In the genomic region with DNA sequence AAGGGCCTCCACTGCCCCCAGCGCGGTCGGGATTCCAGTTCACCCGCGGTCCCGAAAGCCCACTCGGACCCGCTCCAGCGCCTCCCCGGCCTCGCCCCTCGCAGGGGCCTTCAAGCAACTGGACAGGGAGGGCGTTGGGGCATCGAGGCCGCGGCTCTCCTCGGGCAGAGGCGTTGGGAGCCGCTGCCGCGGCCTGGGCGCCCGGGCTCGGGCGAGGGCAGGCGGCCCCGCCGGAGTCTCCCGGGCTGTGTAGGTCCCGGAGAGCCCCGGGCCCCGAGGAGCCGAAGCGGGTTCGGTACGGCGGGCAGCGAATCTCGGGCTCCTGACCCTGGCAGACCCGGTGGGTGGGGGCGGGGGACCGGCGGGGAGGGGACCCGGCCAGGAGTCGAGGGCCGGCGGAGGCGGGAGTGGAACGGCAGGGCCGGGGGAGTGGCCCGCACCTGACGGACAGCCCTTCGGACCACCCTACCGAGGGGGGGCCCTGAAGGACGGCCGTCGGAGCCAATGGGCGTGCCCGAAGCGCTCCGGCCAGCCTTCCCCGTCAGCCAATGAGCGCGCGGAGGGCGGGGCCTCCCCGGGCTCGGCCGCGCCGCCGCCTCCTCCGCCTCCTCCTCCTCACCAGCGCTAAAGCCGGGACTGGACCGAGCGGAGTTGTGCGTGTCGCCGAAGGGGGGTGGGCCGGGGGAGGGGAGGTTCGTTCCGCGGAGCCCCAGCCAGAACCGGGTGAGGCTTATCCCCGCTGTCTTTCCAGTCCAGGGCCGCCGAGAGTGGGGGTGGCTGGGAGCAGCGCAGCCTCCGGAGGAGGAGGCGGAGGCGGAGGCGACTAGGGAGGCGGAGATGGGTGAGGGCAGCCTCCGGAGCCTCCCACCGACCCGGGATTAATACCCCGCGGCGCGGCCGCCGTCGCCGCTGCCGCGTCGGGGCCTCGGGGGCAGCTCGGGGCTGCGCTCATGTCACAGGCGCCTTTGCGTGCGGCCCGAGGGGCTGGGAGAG, we compare ENCODE assay signal across 8 cellular contexts. TPM values are rescaled to one million over a fixed set of nuclear protein-coding genes. Genes with fewer than 3 reads are reported as not detected.
DNase-seq lines count a peak whose midpoint lies in the region; ATAC-seq, FAIRE-seq and TF ChIP-seq lines count a peak whose summit lies in the region.

A gene (plus strand): TSS at position 609 of the 993 bp plus-strand sequence. CDS start 34,346 bp downstream, outside the sequence.

- intact Hi-C loops in esophagus muscularis mucosa (cut with DNase I): loop anchor here (5.0 kb wide), 2 partner anchors 176 to 326 kb away; a partner anchor contains a TSS

- peak within 1 kb of the TSS; percentile 95 to 98 for H3K4me3 Mint-ChIP-seq in activated T-cell treated with anti-CD3 and anti-CD28 coated beads, Interleukin-2, amount 50 U/mL, for 72 hours

- no peaks in the 10 kb centered on the region for H3K27me3 ChIP-seq in GM23248 (replicated peaks; ENCODE audit: insufficient read depth)
- H3K27me3 ChIP-seq in Karpas-422 (ENCODE audit: low read length): no peaks in the 10 kb centered on the region
- H3K27me3 ChIP-seq in esophagus muscularis mucosa: no peaks in the 10 kb centered on the region
- no peaks in the 10 kb centered on the region for H3K27me3 ChIP-seq in muscle layer of duodenum (ENCODE audit: low read depth, low read length)

- H3K27ac Mint-ChIP-seq in activated T-cell treated with anti-CD3 and anti-CD28 coated beads, Interleukin-2, amount 50 U/mL, for 72 hours: peak within 1 kb of the TSS; percentile 87

- no peak for FAIRE-seq in RCC 7860 (lab: Jason Lieb, UNC)

- 1 to 2% methylated on average over 70 to 88 of the region's 115 CpGs for WGBS in GM23248 (ENCODE audit: low coverage in 1 of 2, low lambda C conversion rate in 2 of 2, missing lambda C conversion rate in 2 of 2), 2 experiments
- WGBS in esophagus muscularis mucosa: under 1% methylated on average over 21 of the region's 115 CpGs

- no peak for TF ChIP-seq CTCF in esophagus muscularis mucosa (IDR thresholded peaks at IDR 0.05)

- peak; percentile 68 for DNase-seq in DMS79 treated with DMSO at 0.1 percent for 48 hours (lab: John Stamatoyannopoulos, UW)
- DNase-seq in GM23248: peak; percentile 97
- peak; percentile 98 for DNase-seq in Karpas-422
- DNase-seq in RCC 7860 (ENCODE audit: low spot score): peak; percentile 83
- DNase-seq in activated T-cell treated with anti-CD3 and anti-CD28 coated beads, Interleukin-2, amount 50 U/mL, for 72 hours: peak; percentile 99 to 100
- peak; percentile 99 for DNase-seq in esophagus muscularis mucosa (ENCODE audit: extremely low spot score)
- DNase-seq in stimulated activated CD8-positive, alpha-beta memory T cell treated with anti-CD3 and anti-CD28 coated beads, Interleukin-7, amount 100 ng/mL, for 24 hours (ENCODE audit: low read depth): peak; percentile 97

- H3K9me2 ChIP-seq in GM23248 (ENCODE audit: insufficient read depth) (no peaks in the 10 kb centered on the region), Karpas-422 (replicated peaks; ENCODE audit: insufficient read depth, low read length) (no peaks in the 10 kb centered on the region)

- H3K9me3 ChIP-seq in GM23248 (ENCODE audit: low read depth) (no peaks in the 10 kb centered on the region), Karpas-422 (ENCODE audit: low read length) (no peaks in the 10 kb centered on the region), esophagus muscularis mucosa (no peaks in the 10 kb centered on the region), muscle layer of duodenum (ENCODE audit: control insufficient read depth in 1 of 2, low read length in 2 of 2) (no peaks in the 10 kb centered on the region)

- peaks cover 23% of the 10 kb centered on the region for H3K4me1 Mint-ChIP-seq in activated T-cell treated with anti-CD3 and anti-CD28 coated beads, Interleukin-2, amount 50 U/mL, for 72 hours (ENCODE audit: low read depth)

- TF ChIP-seq EP300 in esophagus muscularis mucosa (IDR thresholded peaks at IDR 0.05): no peak

- peaks cover 20% of the 10 kb centered on the region for H3K4me1 ChIP-seq in GM23248 (ENCODE audit: insufficient read depth)
- H3K4me1 ChIP-seq in Karpas-422 (ENCODE audit: low read length): peaks cover 45% of the 10 kb centered on the region
- peaks cover 35 to 49% (median 47%) of the 10 kb centered on the region in 4 donors for H3K4me1 ChIP-seq in esophagus muscularis mucosa
- H3K4me1 ChIP-seq in muscle layer of duodenum (ENCODE audit: control insufficient read depth in 1 of 2, insufficient read depth in 2 of 2, low read length in 2 of 2): peaks cover 18 to 34% of the 10 kb centered on the region in 2 donors

- no peaks in the 10 kb centered on the region for H3K27me3 Mint-ChIP-seq in activated T-cell treated with anti-CD3 and anti-CD28 coated beads, Interleukin-2, amount 50 U/mL, for 72 hours (ENCODE audit: low read depth)

- H3K4me2 ChIP-seq in GM23248 (ENCODE audit: unreplicated experiment) (peak within 1 kb of the TSS; percentile 93), Karpas-422 (ENCODE audit: low read depth, low read length, poor library complexity, severe bottlenecking) (peak within 1 kb of the TSS; percentile 98)

- peaks cover 12% of the 10 kb centered on the region; the same call in 1 of the 2 replicates for H3F3A ChIP-seq in GM23248 (ENCODE audit: insufficient read depth)

- H3K27ac ChIP-seq in GM23248: peak within 1 kb of the TSS; percentile 83
- peak within 1 kb of the TSS; percentile 90 for H3K27ac ChIP-seq in Karpas-422 (ENCODE audit: low read length)
- peak within 1 kb of the TSS; percentile 97 to 99 (median 98) for H3K27ac ChIP-seq in esophagus muscularis mucosa (replicated peaks in 1 of 4)
- H3K27ac ChIP-seq in muscle layer of duodenum (ENCODE audit: low read length): peak within 1 kb of the TSS; percentile 83

- peak; percentile 81 to 84 for ATAC-seq in activated T-cell treated with anti-CD3 and anti-CD28 coated beads, Interleukin-2, amount 50 U/mL, for 72 hours (replicated peaks in 1 of 2)

- H3K9ac ChIP-seq in GM23248 (peak within 1 kb of the TSS; percentile 87), Karpas-422 (ENCODE audit: low read length) (peak within 1 kb of the TSS; percentile 88)

- H3K9me3 Mint-ChIP-seq in activated T-cell treated with anti-CD3 and anti-CD28 coated beads, Interleukin-2, amount 50 U/mL, for 72 hours: no peaks in the 10 kb centered on the region

- TF ChIP-seq POLR2A in esophagus muscularis mucosa (IDR thresholded peaks at IDR 0.05; ENCODE audit: low read depth): peak; percentile 70

- H4K20me1 ChIP-seq in GM23248 (ENCODE audit: insufficient read depth): peaks cover 16% of the 10 kb centered on the region; the same call in 1 of the 2 replicates
- peaks cover 32% of the 10 kb centered on the region for H4K20me1 ChIP-seq in Karpas-422 (ENCODE audit: insufficient read depth, low read depth, low read length)

- H3K4me3 ChIP-seq in GM23248: peak within 1 kb of the TSS; percentile 78
- peak within 1 kb of the TSS; percentile 89 for H3K4me3 ChIP-seq in Karpas-422 (ENCODE audit: low read length)
- peak within 1 kb of the TSS; percentile 70 to 84 (median 73) for H3K4me3 ChIP-seq in esophagus muscularis mucosa
- peak within 1 kb of the TSS; percentile 90 to 93 for H3K4me3 ChIP-seq in muscle layer of duodenum (ENCODE audit: low read depth in 1 of 2, low read length in 2 of 2)

- H3K36me3 Mint-ChIP-seq in activated T-cell treated with anti-CD3 and anti-CD28 coated beads, Interleukin-2, amount 50 U/mL, for 72 hours (ENCODE audit: insufficient read depth in 2 of 2): peaks cover 5% of the 10 kb centered on the region in 2 donors

- in situ Hi-C loops in GM23248 (cut with MboI): no loop called here

- H3K36me3 ChIP-seq in GM23248 (ENCODE audit: low read depth) (peaks cover 22% of the 10 kb centered on the region), Karpas-422 (ENCODE audit: insufficient read depth, low read length) (peaks cover 27% of the 10 kb centered on the region), esophagus muscularis mucosa (peaks cover 0 to 8% (median 0%) of the 10 kb centered on the region in 4 donors), muscle layer of duodenum (ENCODE audit: control insufficient read depth in 1 of 2, insufficient read depth in 2 of 2, low read length in 2 of 2) (peaks cover 0 to 3% of the 10 kb centered on the region in 2 donors)

- H3K79me2 ChIP-seq in GM23248 (ENCODE audit: insufficient read depth) (peaks cover 40% of the 10 kb centered on the region), Karpas-422 (ENCODE audit: low read length) (peaks cover 41% of the 10 kb centered on the region)

- H2AFZ ChIP-seq in GM23248 (peak within 1 kb of the TSS; percentile 89), Karpas-422 (ENCODE audit: low read length) (peak within 1 kb of the TSS; percentile 90)

RNA-seq across cellular contexts. Expression of the gene that starts here (rescaled TPM):
- total RNA-seq in GM23248 (2014; rRNA removed; shearing (Covaris generic)): 35.0 and 40.8 TPM in 2 replicates
- polyA plus RNA-seq in GM23248 (2016; fragmentation: Nextera tagmentation; extraction: Ambion mirVana): 14.9 and 15.7 TPM in 2 replicates
- total RNA-seq in Karpas-422 (2014; rRNA removed; shearing (Covaris generic); ENCODE audit: low replicate concordance): 66.2 and 148 TPM in 2 replicates
- 100 to 1,000 TPM in 1 of 2 donors, 10 to 100 TPM in 1; 86.4 to 103 TPM for total RNA-seq in activated T-cell treated with anti-CD3 and anti-CD28 coated beads, Interleukin-2, amount 50 U/mL, for 72 hours
- total RNA-seq in esophagus muscularis mucosa: 10 to 100 TPM; 36.8 to 49.4 (median 45.5) TPM

Comparison
In these comparisons a context has a peak if more than half of its experiments do, and no peak if none do; other contexts are left out.
1. Peak in every context shown above with its lines: DNase-seq, ATAC-seq, H3K4me3 ChIP-seq and H3K27ac ChIP-seq.